Comparison of ENCODE assay signal across 11 cellular contexts in genomic region chr6:125346926-125347563, GRCh38. TPM values are rescaled to one million over a fixed set of nuclear protein-coding genes. Genes with fewer than 3 reads are reported as not detected.
DNase-seq lines count a peak whose midpoint lies in the region; ATAC-seq, FAIRE-seq and TF ChIP-seq lines count a peak whose summit lies in the region.
"Had no signal": no experiment of that assay in that cellular context is flagged by ENCODE, and none has a peak within 500 bp of the region (broad histone marks: within the 10 kb centered on the region; RNA-seq: fewer than 3 reads in every experiment).

No MANE protein-coding gene starts in this region.

- H3K36me3 ChIP-seq in astrocyte (ENCODE audit: insufficient read depth, low read length) (no peaks in the 10 kb centered on the region), testis (ENCODE audit: low read depth, missing control alignments) (no peaks in the 10 kb centered on the region)

- H3K27ac Mint-ChIP-seq in astrocyte (ENCODE audit: unreplicated experiment) (no peak overlapping the region), nephron progenitor cell (no peak overlapping the region)
- H3K27ac Mint-ChIP-seq: activated CD4-positive, alpha-beta T cell treated with anti-CD3 and anti-CD28 coated beads, Interleukin-2, amount 10 ng/mL, durations not matched to agents 24 days and 14 days had no signal

- WGBS in testis, 2 donors, result 66 to 68% methylated on average over 11 of the region's 11 CpGs

- H3K79me2 ChIP-seq in astrocyte (ENCODE audit: insufficient read depth, low read length), result no peaks in the 10 kb centered on the region

- intact Hi-C loops in testis (cut with DNase I; ENCODE audit: low total_unique reads), result no loop called here

- H3K36me3 Mint-ChIP-seq in astrocyte (ENCODE audit: low read depth, unreplicated experiment) (no peaks in the 10 kb centered on the region), nephron progenitor cell (ENCODE audit: low read depth) (no peaks in the 10 kb centered on the region)

- H3K27ac ChIP-seq in astrocyte (ENCODE audit: low read depth, low read length) (no peak overlapping the region), testis (peak overlapping the region in 1 of 2 donors; percentile 26)
- H3K27ac ChIP-seq: C4-2B had no signal

- H3K4me3 ChIP-seq in astrocyte (ENCODE audit: insufficient read depth, low read depth, low read length) (no peak overlapping the region), testis (peak overlapping the region in 1 of 2 donors; percentile 20)

- TF ChIP-seq POLR2A in GM12891 (IDR thresholded peaks at IDR 0.05; ENCODE audit: low read depth, low read length), result no peak
- no peak for TF ChIP-seq POLR2A in H54 (IDR thresholded peaks at IDR 0.05; ENCODE audit: low read depth, low read length)
- no peak for TF ChIP-seq POLR2A in testis (IDR thresholded peaks at IDR 0.05)

- peak overlapping the region; percentile 64 for H2AFZ ChIP-seq in astrocyte (ENCODE audit: low read depth, low read length)

- H3K4me1 Mint-ChIP-seq in astrocyte (ENCODE audit: low read depth, unreplicated experiment) (no peaks in the 10 kb centered on the region), nephron progenitor cell (no peaks in the 10 kb centered on the region)
- H3K4me1 Mint-ChIP-seq: activated CD4-positive, alpha-beta T cell treated with anti-CD3 and anti-CD28 coated beads, Interleukin-2, amount 10 ng/mL, durations not matched to agents 24 days and 14 days had no signal

- H3K9ac ChIP-seq in astrocyte (ENCODE audit: low read length), result no peak overlapping the region

- no peaks in the 10 kb centered on the region for H3K4me1 ChIP-seq in astrocyte (ENCODE audit: insufficient read depth, low read length)
- no peaks in the 10 kb centered on the region for H3K4me1 ChIP-seq in testis

- no peak overlapping the region for H3K4me3 Mint-ChIP-seq in astrocyte (ENCODE audit: unreplicated experiment)
- H3K4me3 Mint-ChIP-seq in nephron progenitor cell, result no peak overlapping the region
- H3K4me3 Mint-ChIP-seq: activated CD4-positive, alpha-beta T cell treated with anti-CD3 and anti-CD28 coated beads, Interleukin-2, amount 10 ng/mL, durations not matched to agents 24 days and 14 days had no signal

- no peaks in the 10 kb centered on the region for H3K9me3 Mint-ChIP-seq in astrocyte (ENCODE audit: unreplicated experiment)
- H3K9me3 Mint-ChIP-seq in nephron progenitor cell, result peaks cover under 1% of the 10 kb centered on the region
- H3K9me3 Mint-ChIP-seq: activated CD4-positive, alpha-beta T cell treated with anti-CD3 and anti-CD28 coated beads, Interleukin-2, amount 10 ng/mL, durations not matched to agents 24 days and 14 days had no signal

- TF ChIP-seq CTCF in astrocyte (IDR thresholded peaks at IDR 0.05; ENCODE audit: insufficient read depth, low read depth, low read length) (no peak), testis (IDR thresholded peaks at IDR 0.05) (no peak), nephron progenitor cell (IDR thresholded peaks at IDR 0.05) (no peak)

- H3K27me3 ChIP-seq in astrocyte (ENCODE audit: insufficient read depth, low read length) (no peaks in the 10 kb centered on the region), testis (no peaks in the 10 kb centered on the region)

- H3K9me3 ChIP-seq in astrocyte (ENCODE audit: insufficient read depth, low read depth, low read length), result no peaks in the 10 kb centered on the region
- H3K9me3 ChIP-seq in testis, result no peaks in the 10 kb centered on the region

- no peak for FAIRE-seq in GM12891 (lab: Jason Lieb, UNC)
- no peak for FAIRE-seq in astrocyte (lab: Jason Lieb, UNC)
- FAIRE-seq in H54 (lab: Jason Lieb, UNC), result no peak

- no peaks in the 10 kb centered on the region for H4K20me1 ChIP-seq in astrocyte (ENCODE audit: insufficient read depth, low read length)

- H3K27me3 Mint-ChIP-seq in astrocyte (ENCODE audit: low read depth, unreplicated experiment) (no peaks in the 10 kb centered on the region), nephron progenitor cell (ENCODE audit: low read depth, poor library complexity) (peaks cover 2% of the 10 kb centered on the region)

- H3K4me2 ChIP-seq in astrocyte (ENCODE audit: low read length), result no peak overlapping the region

- ATAC-seq in GM21381 (IDR thresholded peaks at IDR 0.05; ENCODE audit: unreplicated experiment), result peak; percentile 81
- peak; percentile 73 for ATAC-seq in HG03108 (IDR thresholded peaks at IDR 0.05; ENCODE audit: unreplicated experiment)

- DNase-seq in GM12891 (ENCODE audit: insufficient read length, low spot score) (no peak), astrocyte (ENCODE audit: low read depth) (no peak), activated T-cell treated with anti-CD3 and anti-CD28 coated beads for 4 hours (no peak), H54 (ENCODE audit: insufficient read length, low spot score) (no peak), testis (no peak), nephron progenitor cell (no peak)
- DNase-seq: activated CD4-positive, alpha-beta T cell treated with anti-CD3 and anti-CD28 coated beads, Interleukin-2, amount 10 ng/mL, durations not matched to agents 24 days and 14 days; NCI-H510A had no signal

TF ChIP-seq in GM12891, 5 proteins besides CTCF, POLR2A, EP300 and RAD21:
- TF ChIP-seq SPI1 (IDR thresholded peaks at IDR 0.05; ENCODE audit: low read depth, low read length) (peak; percentile 94), TAF1 (IDR thresholded peaks at IDR 0.05; ENCODE audit: low read depth, low read length) (no peak), PAX5 (IDR thresholded peaks at IDR 0.05; ENCODE audit: insufficient read depth, low read length, severe bottlenecking) (no peak), POLR2AphosphoS5 (IDR thresholded peaks at IDR 0.05; ENCODE audit: low read depth, low read length) (no peak)

RNA-seq across cellular contexts. Expression of gene HDDC2, which starts 45.3 kb away (rescaled TPM):
- polyA plus RNA-seq in GM12891 (2012; ENCODE audit: low read depth, missing spikeins), result 81.7 TPM
- 53.5 and 59.5 TPM in 2 replicates for total RNA-seq in astrocyte
- total RNA-seq in testis, result 10 to 100 TPM; 61.3 to 89.6 TPM
- polyA plus RNA-seq in testis (ENCODE audit: insufficient read depth, low read depth, low replicate concordance), result 112 TPM
